Comparison of ENCODE assay signal across 27 cellular contexts in the genomic region with DNA sequence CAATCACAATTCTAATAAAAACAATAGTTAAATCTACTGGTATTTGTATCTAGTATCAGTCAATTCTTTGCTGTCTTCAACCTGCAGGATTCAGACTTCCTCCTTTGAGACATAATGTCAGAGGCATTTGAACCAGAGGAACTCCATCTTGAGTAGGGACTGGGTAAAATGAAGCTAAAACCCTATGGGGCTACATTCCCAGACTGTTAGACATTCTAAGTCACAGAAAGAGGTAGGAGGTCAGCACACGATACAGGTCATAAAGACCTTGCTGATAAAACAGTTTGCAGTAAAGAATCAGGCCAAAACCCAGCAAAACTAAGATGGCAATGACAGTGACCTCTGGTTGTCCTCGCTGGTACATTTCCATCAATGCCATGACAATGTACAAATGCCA. TPM values are rescaled to one million over a fixed set of nuclear protein-coding genes. Genes with fewer than 3 reads are reported as not detected.
DNase-seq lines count a peak whose midpoint lies in the region; ATAC-seq, FAIRE-seq and TF ChIP-seq lines count a peak whose summit lies in the region.
"Had no signal": no experiment of that assay in that cellular context is flagged by ENCODE, and none has a peak within 500 bp of the region (broad histone marks: within the 10 kb centered on the region; RNA-seq: fewer than 3 reads in every experiment).

No MANE protein-coding gene starts in this region.

- H3K4me2 ChIP-seq in mesenchymal stem cell (ENCODE audit: low read length, poor library complexity, severe bottlenecking), result no peak overlapping the region
- H3K4me2 ChIP-seq: BLaER1 had no signal

- no peaks in the 10 kb centered on the region for H3K4me1 Mint-ChIP-seq in progenitor cell of endocrine pancreas (ENCODE audit: low read depth)

- H3K9ac ChIP-seq in mesenchymal stem cell (ENCODE audit: low read length), result no peak overlapping the region
- H3K9ac ChIP-seq: BLaER1 had no signal

- H3K4me1 ChIP-seq in mesenchymal stem cell (ENCODE audit: control insufficient read depth, insufficient read depth, low read depth, low read length), result no peaks in the 10 kb centered on the region
- H3K4me1 ChIP-seq: BLaER1, esophagus squamous epithelium, left lung, vagina had no signal

- TF ChIP-seq CTCF in progenitor cell of endocrine pancreas (IDR thresholded peaks at IDR 0.05; ENCODE audit: unreplicated experiment), result no peak

- no peaks in the 10 kb centered on the region for H3K9me3 ChIP-seq in mesenchymal stem cell (ENCODE audit: control insufficient read depth, low read length)
- H3K9me3 ChIP-seq: BLaER1, esophagus squamous epithelium, left lung, thoracic aorta, vagina had no signal

- peaks cover 0 to 3% of the 10 kb centered on the region in 2 experiments for H3K27me3 ChIP-seq in mesenchymal stem cell (ENCODE audit: control insufficient read depth in 1 of 2, insufficient read depth in 1 of 2, low read length in 2 of 2)
- H3K27me3 ChIP-seq: BLaER1, esophagus squamous epithelium, left lung, vagina had no signal

- no peak overlapping the region for H2BK5ac ChIP-seq in mesenchymal stem cell (ENCODE audit: low read depth, low read length, poor library complexity, severe bottlenecking)

- H3K18ac ChIP-seq in mesenchymal stem cell (ENCODE audit: low read depth in 1 of 2, low read length in 2 of 2), result no peak overlapping the region

- FAIRE-seq in HTR-8/SVneo (lab: Jason Lieb, UNC), result peak; percentile 68
- FAIRE-seq: endometrium, frontal cortex had no signal

- H3K27ac ChIP-seq in mesenchymal stem cell (ENCODE audit: low read length, poor library complexity, severe bottlenecking), result peak overlapping the region; percentile 74
- H3K27ac ChIP-seq: BLaER1, esophagus squamous epithelium, left lung, thoracic aorta, vagina, VCaP had no signal

- H3K23ac ChIP-seq in mesenchymal stem cell (ENCODE audit: low read length in 2 of 2), result no peak overlapping the region

- peak overlapping the region; percentile 39 for H4K91ac ChIP-seq in mesenchymal stem cell (ENCODE audit: low read length)

- no peaks in the 10 kb centered on the region for H3K36me3 ChIP-seq in mesenchymal stem cell (ENCODE audit: control insufficient read depth in 1 of 2, insufficient read depth in 2 of 2, low read depth in 1 of 2, low read length in 2 of 2)
- H3K36me3 ChIP-seq: BLaER1, esophagus squamous epithelium, left lung, thoracic aorta, vagina had no signal

- H2AK5ac ChIP-seq in mesenchymal stem cell (ENCODE audit: low read length, severe bottlenecking), result no peak overlapping the region

- H2BK12ac ChIP-seq in mesenchymal stem cell (ENCODE audit: low read length in 2 of 2), result peak overlapping the region; percentile 66 to 83

- H3K79me1 ChIP-seq in mesenchymal stem cell (replicated peaks; ENCODE audit: low read length, poor library complexity, severe bottlenecking), result no peaks in the 10 kb centered on the region

- peak overlapping the region in 1 of 2 experiments; percentile 81 for H3K4ac ChIP-seq in mesenchymal stem cell (ENCODE audit: low read depth in 1 of 2, low read length in 2 of 2)

- H2BK120ac ChIP-seq in mesenchymal stem cell (ENCODE audit: low read depth, low read length), result no peak overlapping the region

- H4K8ac ChIP-seq in mesenchymal stem cell (ENCODE audit: low read length), result no peak overlapping the region

- peak; percentile 61 for DNase-seq in Daoy (ENCODE audit: low read depth)
- DNase-seq in HTR-8/SVneo (ENCODE audit: insufficient read length, low spot score), result no peak
- DNase-seq in astrocyte of the hippocampus (ENCODE audit: low read depth, low spot score), result peak; percentile 2
- DNase-seq in mesenchymal stem cell, result peak; percentile 30
- no peak for DNase-seq in activated CD4-positive, alpha-beta T cell treated with anti-CD3 and anti-CD28 coated beads for 4 hours
- DNase-seq in NCI-H226, result no peak
- DNase-seq in progenitor cell of endocrine pancreas (ENCODE audit: low spot score, unreplicated experiment), result no peak
- DNase-seq: activated naive CD4-positive, alpha-beta T cell; caudate nucleus; esophagus squamous epithelium; KBM-7; left lung; MM.1S; naive thymus-derived CD4-positive, alpha-beta T cell; NCI-H2029 treated with DMSO at 0.1 percent for 48 hours; NCI-H446; stimulated activated naive CD8-positive, alpha-beta T cell treated with anti-CD3 and anti-CD28 coated beads, Interleukin-15, Interleukin-2, amounts not matched to agents 100 U/mL and 50 U/mL, for 24 hours had no signal

- no peak for ATAC-seq in HG03045 (IDR thresholded peaks at IDR 0.05; ENCODE audit: unreplicated experiment)
- ATAC-seq: naive thymus-derived CD4-positive, alpha-beta T cell had no signal

- no peak overlapping the region for H3K4me3 ChIP-seq in mesenchymal stem cell (ENCODE audit: insufficient read depth in 1 of 2, low read depth in 1 of 2, low read length in 2 of 2)
- H3K4me3 ChIP-seq: BLaER1, esophagus squamous epithelium, left lung, thoracic aorta, vagina had no signal

- H3K9me3 Mint-ChIP-seq in progenitor cell of endocrine pancreas (ENCODE audit: low read depth), result no peaks in the 10 kb centered on the region
- H3K9me3 Mint-ChIP-seq: dendritic cell treated with granulocyte-macrophage colony-stimulating factor and Interleukin-4, amounts not matched to agents 40 ng/mL and 50 ng/mL, for 4 days had no signal

- no peak overlapping the region for H3K27ac Mint-ChIP-seq in progenitor cell of endocrine pancreas
- H3K27ac Mint-ChIP-seq: activated CD8-positive, alpha-beta memory T cell treated with anti-CD3 and anti-CD28 coated beads, Interleukin-2, amount 10 ng/mL, durations not matched to agents 7 days and 5 days; dendritic cell treated with granulocyte-macrophage colony-stimulating factor and Interleukin-4, amounts not matched to agents 40 ng/mL and 50 ng/mL, for 4 days; naive thymus-derived CD4-positive, alpha-beta T cell had no signal

- no peaks in the 10 kb centered on the region for H3K36me3 Mint-ChIP-seq in progenitor cell of endocrine pancreas (ENCODE audit: insufficient read depth)
- H3K36me3 Mint-ChIP-seq: activated CD8-positive, alpha-beta memory T cell treated with anti-CD3 and anti-CD28 coated beads, Interleukin-2, amount 10 ng/mL, durations not matched to agents 7 days and 5 days had no signal

- WGBS in mesenchymal stem cell, result 85% methylated on average over 2 of the region's 2 CpGs

- H3K27me3 Mint-ChIP-seq in progenitor cell of endocrine pancreas, result peaks cover 9% of the 10 kb centered on the region
- H3K27me3 Mint-ChIP-seq: activated CD4-positive, alpha-beta T cell treated with anti-CD3 and anti-CD28 coated beads, Interleukin-2, amount 10 ng/mL, durations not matched to agents 24 days and 14 days; activated CD8-positive, alpha-beta memory T cell treated with anti-CD3 and anti-CD28 coated beads, Interleukin-2, amount 10 ng/mL, durations not matched to agents 7 days and 5 days; naive thymus-derived CD4-positive, alpha-beta T cell had no signal

- H2BK15ac ChIP-seq in mesenchymal stem cell (ENCODE audit: low read depth, poor library complexity, severe bottlenecking), result no peak overlapping the region

- no peak overlapping the region for H2AFZ ChIP-seq in mesenchymal stem cell (ENCODE audit: low read depth, low read length)

- H3K14ac ChIP-seq in mesenchymal stem cell (ENCODE audit: low read length in 2 of 2), result no peak overlapping the region

- no peak overlapping the region for H3K4me3 Mint-ChIP-seq in progenitor cell of endocrine pancreas (ENCODE audit: low read depth)
- H3K4me3 Mint-ChIP-seq: activated CD4-positive, alpha-beta T cell treated with anti-CD3 and anti-CD28 coated beads, Interleukin-2, amount 10 ng/mL, durations not matched to agents 24 days and 14 days; activated CD8-positive, alpha-beta memory T cell treated with anti-CD3 and anti-CD28 coated beads, Interleukin-2, amount 10 ng/mL, durations not matched to agents 7 days and 5 days; dendritic cell treated with granulocyte-macrophage colony-stimulating factor and Interleukin-4, amounts not matched to agents 40 ng/mL and 50 ng/mL, for 4 days had no signal

RNA-seq across cellular contexts. Expression of a gene that starts 48.2 kb away (rescaled TPM):
- total RNA-seq in Daoy (2014; rRNA removed; shearing (Covaris generic)), result 5.5 and 5.8 TPM in 2 replicates
- polyA plus RNA-seq in mesenchymal stem cell (2013, experiment 1 of 2), result 0.41 TPM
- 0.45 TPM for polyA plus RNA-seq in mesenchymal stem cell (2013, experiment 2 of 2)
- total RNA-seq in progenitor cell of endocrine pancreas, result 27.6 and 31.8 TPM in 2 replicates

RNA-seq across cellular contexts. Expression of a gene that starts 49.8 kb away (rescaled TPM):
- total RNA-seq in Daoy (2014; rRNA removed; shearing (Covaris generic)), result 17.2 and 21.6 TPM in 2 replicates
- polyA plus RNA-seq in mesenchymal stem cell (2013, experiment 1 of 2), result 23.8 TPM
- polyA plus RNA-seq in mesenchymal stem cell (2013, experiment 2 of 2), result 22.4 TPM
- 56.4 and 65.8 TPM in 2 replicates for total RNA-seq in progenitor cell of endocrine pancreas

Comparison
In these comparisons a context has a peak if more than half of its experiments do, and no peak if none do; other contexts are left out.
1. DNase-seq: peak in Daoy (single experiment), astrocyte of the hippocampus (single experiment) and mesenchymal stem cell (single experiment); none in HTR-8/SVneo (single experiment), activated CD4-positive, alpha-beta T cell treated with anti-CD3 and anti-CD28 coated beads for 4 hours (0 of 2), NCI-H226 (single experiment) and progenitor cell of endocrine pancreas (single experiment).